ENCODE assay signal across 15 cellular contexts in the genomic region with DNA sequence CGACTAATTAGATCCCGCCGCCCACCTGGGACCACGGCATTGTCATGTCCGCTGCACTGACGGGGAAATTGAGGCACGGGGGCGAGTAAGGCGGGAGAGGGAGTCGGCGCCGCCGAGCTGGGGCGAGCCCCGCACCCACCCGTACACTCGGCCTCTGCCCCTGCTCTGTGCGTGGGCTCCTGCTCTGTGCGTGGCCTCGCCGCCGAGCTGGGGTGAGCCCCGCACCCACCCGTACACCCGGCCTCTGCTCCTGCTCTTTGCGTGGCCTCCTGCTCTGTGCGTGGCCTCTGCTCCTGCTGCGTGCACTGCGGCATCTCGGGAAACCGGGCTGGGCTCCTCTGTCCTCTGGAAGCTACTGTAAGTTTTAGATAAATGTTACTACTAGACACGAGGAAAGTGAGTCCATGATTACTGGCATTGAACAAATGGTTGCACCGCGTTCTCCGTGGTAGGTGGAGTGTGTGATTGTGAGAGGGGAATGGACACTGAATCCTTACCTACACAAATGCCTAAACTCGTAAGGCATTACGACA. TPM values are rescaled to one million over a fixed set of nuclear protein-coding genes. Genes with fewer than 3 reads are reported as not detected.
"Had no signal": no experiment of that assay in that cellular context is flagged by ENCODE, and none has a peak within 500 bp of the region (broad histone marks: within the 10 kb centered on the region; RNA-seq: fewer than 3 reads in every experiment).

No MANE protein-coding gene starts in this region.

- ATAC-seq: stimulated activated naive B cell treated with anti-CD40 and anti-IgM and Interleukin-4, amounts not matched to agents 10 μg/mL and 1 μg/mL and 100 μg/mL, for 72 hours had no signal

- DNase-seq: activated CD4-positive, alpha-beta memory T cell treated with anti-CD3 and anti-CD28 coated beads for 36 hours; dorsolateral prefrontal cortex; islet precursor cell; SJCRH30; spleen; stimulated activated CD4-positive, alpha-beta T cell treated with anti-CD3 and anti-CD28 coated beads, Interleukin-1b, Interleukin-23, amount 100 ng/mL, for 48 hours; stimulated activated naive B cell treated with anti-CD40 and anti-IgM and Interleukin-4, amounts not matched to agents 10 μg/mL and 1 μg/mL and 100 μg/mL, for 72 hours; T-helper 9 cell had no signal

- H3K4me3 Mint-ChIP-seq: activated CD4-positive, alpha-beta memory T cell treated with anti-CD3 and anti-CD28 coated beads for 36 hours; activated naive CD4-positive, alpha-beta T cell treated with anti-CD3 and anti-CD28 coated beads, Interleukin-2, amount 50 U/mL, for 24 hours; activated T-helper 1 cell treated with anti-CD3 and anti-CD28 coated beads, Interleukin-12 subunit alpha, Interleukin-12 subunit beta, Interleukin-2, Interleukin-4 antibody, amounts not matched to agents 30 ng/mL and 10 ng/mL and 1 ng/mL, durations not matched to agents 14 hours and 24 hours and 36 hours; stimulated activated naive B cell treated with anti-CD40 and anti-IgM and Interleukin-4, amounts not matched to agents 10 μg/mL and 1 μg/mL and 100 μg/mL, for 72 hours had no signal

- H3K9me3 ChIP-seq: breast epithelium, prostate gland, SJCRH30, spleen had no signal

- H3K4me1 ChIP-seq: breast epithelium, prostate gland, SJCRH30 had no signal

- H3K27me3 Mint-ChIP-seq: activated CD4-positive, alpha-beta memory T cell treated with anti-CD3 and anti-CD28 coated beads for 36 hours; activated naive CD4-positive, alpha-beta T cell treated with anti-CD3 and anti-CD28 coated beads, Interleukin-2, amount 50 U/mL, for 24 hours; stimulated activated naive B cell treated with anti-CD40 and anti-IgM and Interleukin-4, amounts not matched to agents 10 μg/mL and 1 μg/mL and 100 μg/mL, for 72 hours had no signal

- H3K4me1 Mint-ChIP-seq: activated naive CD4-positive, alpha-beta T cell treated with anti-CD3 and anti-CD28 coated beads, Interleukin-2, amount 50 U/mL, for 24 hours; stimulated activated naive B cell treated with anti-CD40 and anti-IgM and Interleukin-4, amounts not matched to agents 10 μg/mL and 1 μg/mL and 100 μg/mL, for 72 hours had no signal

- H3K27ac ChIP-seq: dorsolateral prefrontal cortex, prostate gland, SJCRH30 had no signal

- H3K36me3 ChIP-seq: breast epithelium, prostate gland had no signal

- H3K27me3 ChIP-seq: breast epithelium, dorsolateral prefrontal cortex, SJCRH30, spleen had no signal

- H3K9me3 Mint-ChIP-seq: activated CD4-positive, alpha-beta memory T cell treated with anti-CD3 and anti-CD28 coated beads for 36 hours; activated naive CD4-positive, alpha-beta T cell treated with anti-CD3 and anti-CD28 coated beads, Interleukin-2, amount 50 U/mL, for 24 hours; activated T-helper 1 cell treated with anti-CD3 and anti-CD28 coated beads, Interleukin-12 subunit alpha, Interleukin-12 subunit beta, Interleukin-2, Interleukin-4 antibody, amounts not matched to agents 30 ng/mL and 10 ng/mL and 1 ng/mL, durations not matched to agents 14 hours and 24 hours and 36 hours; stimulated activated naive B cell treated with anti-CD40 and anti-IgM and Interleukin-4, amounts not matched to agents 10 μg/mL and 1 μg/mL and 100 μg/mL, for 72 hours had no signal

- H3K4me3 ChIP-seq: breast epithelium, dorsolateral prefrontal cortex, prostate gland, SJCRH30, spleen had no signal

- H3K27ac Mint-ChIP-seq: activated naive CD4-positive, alpha-beta T cell treated with anti-CD3 and anti-CD28 coated beads, Interleukin-2, amount 50 U/mL, for 24 hours; activated T-helper 1 cell treated with anti-CD3 and anti-CD28 coated beads, Interleukin-12 subunit alpha, Interleukin-12 subunit beta, Interleukin-2, Interleukin-4 antibody, amounts not matched to agents 30 ng/mL and 10 ng/mL and 1 ng/mL, durations not matched to agents 14 hours and 24 hours and 36 hours; stimulated activated naive B cell treated with anti-CD40 and anti-IgM and Interleukin-4, amounts not matched to agents 10 μg/mL and 1 μg/mL and 100 μg/mL, for 72 hours had no signal

RNA-seq across cellular contexts. Expression of gene C1QTNF9, which starts 0.8 kb away (rescaled TPM):
- total RNA-seq: activated CD4-positive, alpha-beta memory T cell treated with anti-CD3 and anti-CD28 coated beads for 36 hours; activated T-helper 1 cell treated with anti-CD3 and anti-CD28 coated beads, Interleukin-12 subunit alpha, Interleukin-12 subunit beta, Interleukin-2, Interleukin-4 antibody, amounts not matched to agents 30 ng/mL and 10 ng/mL and 1 ng/mL, durations not matched to agents 14 hours and 24 hours and 36 hours; esophagus mucosa; fibroblast of villous mesenchyme; myocyte; SJCRH30 had no signal
